In the genomic region with DNA sequence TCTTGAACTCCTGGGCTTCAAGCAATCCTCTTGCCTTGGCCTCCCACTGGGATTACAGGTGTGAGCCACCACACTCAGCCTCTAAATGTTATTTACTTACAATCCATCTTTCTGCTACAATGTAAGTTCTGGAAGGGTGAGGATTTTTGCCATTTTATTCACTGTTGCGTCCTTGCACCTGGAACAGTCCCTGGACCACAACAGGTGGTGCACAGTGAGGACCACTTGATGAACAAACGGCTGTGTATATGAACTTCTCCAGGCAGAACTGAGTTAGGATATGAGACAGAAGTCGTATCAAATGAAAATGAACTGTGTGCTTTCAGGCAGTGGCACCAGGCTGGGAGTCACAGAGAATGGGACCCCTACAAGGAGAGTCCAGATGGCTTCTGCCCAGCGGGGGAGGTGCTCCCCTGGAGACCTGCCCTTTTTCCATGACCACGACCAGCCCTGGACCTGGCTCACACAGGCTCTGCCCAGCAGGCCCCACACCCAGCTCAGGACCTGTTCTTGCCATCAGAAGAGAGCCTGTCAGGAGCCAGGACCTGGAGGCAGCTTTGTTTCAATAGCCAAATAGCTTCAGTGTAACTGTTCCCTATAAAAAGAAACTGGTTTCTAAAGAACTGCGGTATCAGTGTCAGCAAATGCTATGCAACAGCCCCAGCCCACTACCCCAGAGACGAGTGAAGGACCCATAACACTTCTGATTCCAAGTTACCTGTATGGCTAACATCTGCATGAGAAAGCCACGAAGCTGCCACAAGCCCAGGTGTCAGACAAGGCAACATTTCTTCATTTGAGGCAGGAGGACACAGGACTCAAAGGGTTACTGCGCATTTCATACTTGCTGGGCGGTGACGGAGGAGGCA, we compare ENCODE assay signal across 1 cellular context.
A peak's percentile ranks its signal among the peaks of the same experiment; 100 is the strongest.
TF ChIP-seq lines count a peak whose summit lies in the region.

No MANE protein-coding gene starts in this region.

TF ChIP-seq in HepG2, 621 proteins besides CTCF, POLR2A, EP300 and RAD21 (continued from another document):
- TF ChIP-seq CEBPZ (IDR thresholded peaks at IDR 0.05; ENCODE audit: low read length) (no peak), ZSCAN20 (CRISPR knock-in tag; IDR thresholded peaks at IDR 0.05; ENCODE audit: borderline replicate concordance) (no peak), ZNF672 (CRISPR knock-in tag; IDR thresholded peaks at IDR 0.05) (no peak), HOXA3 (CRISPR knock-in tag; IDR thresholded peaks at IDR 0.05) (0 out of 2 replicates have a peak, but pooled peaks have one; percentile 27), TAF15 (IDR thresholded peaks at IDR 0.05; ENCODE audit: low read depth, low read length, poor library complexity, severe bottlenecking) (no peak)
- TF ChIP-seq, protein P1, sequence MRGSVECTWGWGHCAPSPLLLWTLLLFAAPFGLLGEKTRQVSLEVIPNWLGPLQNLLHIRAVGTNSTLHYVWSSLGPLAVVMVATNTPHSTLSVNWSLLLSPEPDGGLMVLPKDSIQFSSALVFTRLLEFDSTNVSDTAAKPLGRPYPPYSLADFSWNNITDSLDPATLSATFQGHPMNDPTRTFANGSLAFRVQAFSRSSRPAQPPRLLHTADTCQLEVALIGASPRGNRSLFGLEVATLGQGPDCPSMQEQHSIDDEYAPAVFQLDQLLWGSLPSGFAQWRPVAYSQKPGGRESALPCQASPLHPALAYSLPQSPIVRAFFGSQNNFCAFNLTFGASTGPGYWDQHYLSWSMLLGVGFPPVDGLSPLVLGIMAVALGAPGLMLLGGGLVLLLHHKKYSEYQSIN (CRISPR knock-in tag; IDR thresholded peaks at IDR 0.05; ENCODE audit: borderline replicate concordance) = no peak
